8 cellular contexts compared by ENCODE assay signal in genomic region chr14:63727231-63727735, GRCh38. TPM values are rescaled to one million over a fixed set of nuclear protein-coding genes. Genes with fewer than 3 reads are reported as not detected.
A peak's percentile ranks its signal among the peaks of the same experiment; 100 is the strongest.
DNase-seq lines count a peak whose midpoint lies in the region; TF ChIP-seq lines count a peak whose summit lies in the region.

No MANE protein-coding gene starts in this region.

- H3K4me3 ChIP-seq in HEK293 (ENCODE audit: low read depth, low read length) (peak overlapping the region; percentile 96), neuron (ENCODE audit: low read length) (peak overlapping the region; percentile 75)

- peaks cover 40% of the 10 kb centered on the region for H3K4me1 Mint-ChIP-seq in activated T-cell treated with anti-CD3 and anti-CD28 coated beads, Interleukin-2, amount 50 U/mL, for 24 hours (ENCODE audit: low read depth)
- peaks cover 30% of the 10 kb centered on the region for H3K4me1 Mint-ChIP-seq in activated naive CD4-positive, alpha-beta T cell treated with anti-CD3 and anti-CD28 coated beads for 36 hours (ENCODE audit: low read depth)
- H3K4me1 Mint-ChIP-seq in glutamatergic neuron (ENCODE audit: low read depth, unreplicated experiment): peaks cover 13% of the 10 kb centered on the region

- H3K27me3 ChIP-seq in neuron (ENCODE audit: insufficient read depth, low read length): no peaks in the 10 kb centered on the region

- H2AFZ ChIP-seq in neuron (ENCODE audit: low read depth, low read length): peak overlapping the region; percentile 60

- H3K4me3 Mint-ChIP-seq in activated T-cell treated with anti-CD3 and anti-CD28 coated beads, Interleukin-2, amount 50 U/mL, for 24 hours: peak overlapping the region; percentile 99
- H3K4me3 Mint-ChIP-seq in activated naive CD4-positive, alpha-beta T cell treated with anti-CD3 and anti-CD28 coated beads for 36 hours: peak overlapping the region; percentile 99
- peak overlapping the region; percentile 100 for H3K4me3 Mint-ChIP-seq in glutamatergic neuron (ENCODE audit: unreplicated experiment)

- H3K27ac Mint-ChIP-seq in activated T-cell treated with anti-CD3 and anti-CD28 coated beads, Interleukin-2, amount 50 U/mL, for 24 hours: peak overlapping the region; percentile 95
- peak overlapping the region; percentile 83 for H3K27ac Mint-ChIP-seq in activated naive CD4-positive, alpha-beta T cell treated with anti-CD3 and anti-CD28 coated beads for 36 hours
- peak overlapping the region; percentile 96 for H3K27ac Mint-ChIP-seq in glutamatergic neuron (ENCODE audit: unreplicated experiment)

- H3K9me3 ChIP-seq in HEK293 (ENCODE audit: control insufficient read depth, insufficient read depth, low read depth, low read length): no peaks in the 10 kb centered on the region
- no peaks in the 10 kb centered on the region for H3K9me3 ChIP-seq in neuron (ENCODE audit: low read length)

- POLR2A ChIA-PET in HEK293 (lab: Yijun Ruan, JAX): interaction anchor here (0.5 to 1.3 kb wide), 2 partner anchors 86 to 262 kb away, joined by 5 to 6 read pairs; partner anchors contain the start of gene WDR89

- CTCF ChIA-PET in HEK293 (lab: Yijun Ruan, JAX): interaction anchor here (0.7 to 1.2 kb wide), 2 partner anchors 17 to 611 kb away, joined by 3 read pairs; no protein-coding TSS in a partner anchor
- CTCF ChIA-PET in activated naive CD4-positive, alpha-beta T cell treated with anti-CD3 and anti-CD28 coated beads for 36 hours (lab: Charles Lee): interaction anchor here (0.6 to 2.4 kb wide), 5 partner anchors 17 to 338 kb away, joined by 3 to 6 read pairs (median 4); partner anchors contain the start of gene WDR89

- H3K36me3 ChIP-seq in HEK293 (ENCODE audit: control insufficient read depth in 2 of 2, insufficient read depth in 1 of 2, low read length in 2 of 2) (no peaks in the 10 kb centered on the region; a peak in 1 of 3 replicates), neuron (ENCODE audit: insufficient read depth, low read length) (no peaks in the 10 kb centered on the region)

- H3K4me1 ChIP-seq in HEK293 (ENCODE audit: control insufficient read depth, insufficient read depth, low read length) (no peaks in the 10 kb centered on the region), neuron (ENCODE audit: insufficient read depth, low read length) (peaks cover 15% of the 10 kb centered on the region)

- TF ChIP-seq CTCF in HEK293 (tag by site-specific recombination; IDR thresholded peaks at IDR 0.05) (no peak), glutamatergic neuron (IDR thresholded peaks at IDR 0.05; ENCODE audit: partially characterized antibody, unreplicated experiment) (no peak)

- H3K36me3 Mint-ChIP-seq in activated T-cell treated with anti-CD3 and anti-CD28 coated beads, Interleukin-2, amount 50 U/mL, for 24 hours (ENCODE audit: low read depth): peaks cover 8% of the 10 kb centered on the region
- H3K36me3 Mint-ChIP-seq in activated naive CD4-positive, alpha-beta T cell treated with anti-CD3 and anti-CD28 coated beads for 36 hours (ENCODE audit: low read depth): no peaks in the 10 kb centered on the region
- no peaks in the 10 kb centered on the region for H3K36me3 Mint-ChIP-seq in glutamatergic neuron (ENCODE audit: unreplicated experiment)

- H3K9me3 Mint-ChIP-seq in activated T-cell treated with anti-CD3 and anti-CD28 coated beads, Interleukin-2, amount 50 U/mL, for 24 hours: no peaks in the 10 kb centered on the region
- no peaks in the 10 kb centered on the region for H3K9me3 Mint-ChIP-seq in activated naive CD4-positive, alpha-beta T cell treated with anti-CD3 and anti-CD28 coated beads for 36 hours
- peaks cover 7% of the 10 kb centered on the region for H3K9me3 Mint-ChIP-seq in glutamatergic neuron (ENCODE audit: unreplicated experiment)

- intact Hi-C loops in activated naive CD4-positive, alpha-beta T cell treated with anti-CD3 and anti-CD28 coated beads for 36 hours (cut with micrococcal nuclease): loop anchor here (2.0 to 10.0 kb wide), 3 partner anchors 76 to 778 kb away; partner anchors contain the start of genes ZBTB1 and ZBTB25

- peak overlapping the region; percentile 84 for H3K27ac ChIP-seq in HEK293 (ENCODE audit: extremely low read depth, low read depth, low read length)

- no peaks in the 10 kb centered on the region for H3K27me3 Mint-ChIP-seq in activated T-cell treated with anti-CD3 and anti-CD28 coated beads, Interleukin-2, amount 50 U/mL, for 24 hours
- H3K27me3 Mint-ChIP-seq in activated naive CD4-positive, alpha-beta T cell treated with anti-CD3 and anti-CD28 coated beads for 36 hours (ENCODE audit: low read depth): no peaks in the 10 kb centered on the region
- peaks cover 9% of the 10 kb centered on the region for H3K27me3 Mint-ChIP-seq in glutamatergic neuron (ENCODE audit: unreplicated experiment)

- DNase-seq in activated T-cell treated with anti-CD3 and anti-CD28 coated beads, Interleukin-2, amount 50 U/mL, for 24 hours: no peak
- DNase-seq in activated T-cell treated with anti-CD3 and anti-CD28 coated beads, Interleukin-2, amount 50 U/mL, for 1 hour: no peak
- DNase-seq in M059J (ENCODE audit: low read depth): peak; percentile 47
- DNase-seq in activated naive CD4-positive, alpha-beta T cell treated with anti-CD3 and anti-CD28 coated beads for 36 hours: peak; percentile 21
- DNase-seq in glutamatergic neuron: peak; percentile 58
- no peak for DNase-seq in cortex of kidney (lab: John Stamatoyannopoulos, UW)

TF ChIP-seq in HEK293, 187 proteins besides CTCF, POLR2A, EP300 and RAD21:
- TF ChIP-seq YY1 (tag by site-specific recombination; IDR thresholded peaks at IDR 0.05) (0 out of 2 replicates have a peak, but pooled peaks have one; percentile 23), ZNF335 (tag by site-specific recombination; conservative IDR thresholded peaks at IDR 0.05) (peak; percentile 96), HIC1 (tag by site-specific recombination; IDR thresholded peaks at IDR 0.05) (no peak), TRIM28 (IDR thresholded peaks at IDR 0.05; ENCODE audit: borderline replicate concordance, low read length) (0 out of 2 replicates have a peak, but pooled peaks have one; percentile 3), BCL11B (tag by site-specific recombination; IDR thresholded peaks at IDR 0.05; ENCODE audit: low read depth) (no peak), ZNF311 (tag by site-specific recombination; IDR thresholded peaks at IDR 0.05; ENCODE audit: borderline replicate concordance) (no peak), ZNF561 (tag by site-specific recombination; IDR thresholded peaks at IDR 0.05; ENCODE audit: borderline replicate concordance) (0 out of 2 replicates have a peak, but pooled peaks have one; percentile 26), GLIS2 (tag by site-specific recombination; IDR thresholded peaks at IDR 0.05) (no peak), REST (tag by site-specific recombination; IDR thresholded peaks at IDR 0.05) (no peak), ZBTB17 (tag by site-specific recombination; IDR thresholded peaks at IDR 0.05) (peak; percentile 14; the same call in 1 of the 2 replicates), YY2 (tag by site-specific recombination; IDR thresholded peaks at IDR 0.05) (peak; percentile 68), EGR2 (tag by site-specific recombination; IDR thresholded peaks at IDR 0.05; ENCODE audit: low read depth) (no peak), SP2 (tag by site-specific recombination; IDR thresholded peaks at IDR 0.05) (no peak)

RNA-seq across cellular contexts. Expression of gene SGPP1, which starts 0.6 kb away (rescaled TPM):
- total RNA-seq in M059J (2014; rRNA removed; shearing (Covaris generic)): 21.6 and 29.2 TPM in 2 replicates
- 10 to 100 TPM; 10.1 to 10.6 TPM for total RNA-seq in activated naive CD4-positive, alpha-beta T cell treated with anti-CD3 and anti-CD28 coated beads for 36 hours
- total RNA-seq in glutamatergic neuron (ENCODE audit: unreplicated experiment): 4.3 TPM

Comparison
In these comparisons a context has a peak if more than half of its experiments do, and no peak if none do; other contexts are left out.
1. DNase-seq: peak in M059J (single experiment), activated naive CD4-positive, alpha-beta T cell treated with anti-CD3 and anti-CD28 coated beads for 36 hours (single experiment) and glutamatergic neuron (single experiment); none in activated T-cell treated with anti-CD3 and anti-CD28 coated beads, Interleukin-2, amount 50 U/mL, for 24 hours (single experiment), activated T-cell treated with anti-CD3 and anti-CD28 coated beads, Interleukin-2, amount 50 U/mL, for 1 hour (single experiment) and cortex of kidney (single experiment).
2. Peak in every context shown above with its lines, with median percentiles within 50 percentile points of each other: H3K27ac Mint-ChIP-seq and H3K4me3 Mint-ChIP-seq.